In the genomic region with DNA sequence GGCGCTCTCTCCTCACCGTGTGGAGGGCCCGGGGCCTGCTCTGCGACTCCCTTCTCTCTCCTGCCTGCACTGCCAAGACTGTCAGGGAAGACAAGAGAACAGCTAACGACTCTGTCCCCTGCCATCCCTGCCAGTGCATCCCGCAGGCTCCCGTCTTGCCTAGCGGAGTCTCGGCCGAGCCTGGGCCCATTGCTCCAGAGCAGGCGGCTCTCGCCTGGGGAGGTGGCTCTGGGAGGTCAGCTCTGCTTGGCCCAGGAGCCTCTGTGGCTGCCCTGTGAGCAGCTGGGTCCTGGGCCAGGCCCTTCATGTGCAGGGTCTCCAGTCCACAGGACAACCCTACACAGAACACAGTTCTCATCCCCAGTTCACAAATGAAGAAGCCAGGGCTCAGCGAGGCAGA, we compare ENCODE assay signal across 2 cellular contexts.
TF ChIP-seq lines count a peak whose summit lies in the region.

No MANE protein-coding gene starts in this region.

TF ChIP-seq in IMR-90, 13 proteins besides CTCF, POLR2A, EP300 and RAD21:
- no peak for TF ChIP-seq BHLHE40 (IDR thresholded peaks at IDR 0.05; ENCODE audit: low read depth, low read length)
- TF ChIP-seq MXI1 (IDR thresholded peaks at IDR 0.05; ENCODE audit: borderline replicate concordance, low read depth, low read length): no peak
- no peak for TF ChIP-seq SMC3 (IDR thresholded peaks at IDR 0.05; ENCODE audit: low read depth, low read length)
- TF ChIP-seq RCOR1 (IDR thresholded peaks at IDR 0.05; ENCODE audit: insufficient replicate concordance, low read length): no peak
- TF ChIP-seq MAZ (IDR thresholded peaks at IDR 0.05; ENCODE audit: borderline replicate concordance, low read depth, low read length): no peak
- TF ChIP-seq, protein P1, sequence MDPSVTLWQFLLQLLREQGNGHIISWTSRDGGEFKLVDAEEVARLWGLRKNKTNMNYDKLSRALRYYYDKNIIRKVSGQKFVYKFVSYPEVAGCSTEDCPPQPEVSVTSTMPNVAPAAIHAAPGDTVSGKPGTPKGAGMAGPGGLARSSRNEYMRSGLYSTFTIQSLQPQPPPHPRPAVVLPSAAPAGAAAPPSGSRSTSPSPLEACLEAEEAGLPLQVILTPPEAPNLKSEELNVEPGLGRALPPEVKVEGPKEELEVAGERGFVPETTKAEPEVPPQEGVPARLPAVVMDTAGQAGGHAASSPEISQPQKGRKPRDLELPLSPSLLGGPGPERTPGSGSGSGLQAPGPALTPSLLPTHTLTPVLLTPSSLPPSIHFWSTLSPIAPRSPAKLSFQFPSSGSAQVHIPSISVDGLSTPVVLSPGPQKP (IDR thresholded peaks at IDR 0.05; ENCODE audit: borderline replicate concordance, low read depth, low read length): no peak
- no peak for TF ChIP-seq MAFK (IDR thresholded peaks at IDR 0.05; ENCODE audit: low read depth, low read length)

TF ChIP-seq in K562, 482 proteins besides CTCF, POLR2A, EP300 and RAD21:
- TF ChIP-seq, protein P2, sequence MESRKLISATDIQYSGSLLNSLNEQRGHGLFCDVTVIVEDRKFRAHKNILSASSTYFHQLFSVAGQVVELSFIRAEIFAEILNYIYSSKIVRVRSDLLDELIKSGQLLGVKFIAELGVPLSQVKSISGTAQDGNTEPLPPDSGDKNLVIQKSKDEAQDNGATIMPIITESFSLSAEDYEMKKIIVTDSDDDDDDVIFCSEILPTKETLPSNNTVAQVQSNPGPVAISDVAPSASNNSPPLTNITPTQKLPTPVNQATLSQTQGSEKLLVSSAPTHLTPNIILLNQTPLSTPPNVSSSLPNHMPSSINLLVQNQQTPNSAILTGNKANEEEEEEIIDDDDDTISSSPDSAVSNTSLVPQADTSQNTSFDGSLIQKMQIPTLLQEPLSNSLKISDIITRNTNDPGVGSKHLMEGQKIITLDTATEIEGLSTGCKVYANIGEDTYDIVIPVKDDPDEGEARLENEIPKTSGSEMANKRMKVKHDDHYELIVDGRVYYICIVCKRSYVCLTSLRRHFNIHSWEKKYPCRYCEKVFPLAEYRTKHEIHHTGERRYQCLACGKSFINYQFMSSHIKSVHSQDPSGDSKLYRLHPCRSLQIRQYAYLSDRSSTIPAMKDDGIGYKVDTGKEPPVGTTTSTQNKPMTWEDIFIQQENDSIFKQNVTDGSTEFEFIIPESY (CRISPR knock-in tag; IDR thresholded peaks at IDR 0.05): 0 out of 2 replicates have a peak, but pooled peaks have one; percentile 43
- TF ChIP-seq HNRNPLL (IDR thresholded peaks at IDR 0.05; ENCODE audit: low read depth, low read length, poor library complexity, severe bottlenecking) (no peak), ZNF143 (CRISPR knock-in tag; IDR thresholded peaks at IDR 0.05) (peak; percentile 41; the same call in 1 of the 2 replicates)
